16 cellular contexts compared by ENCODE assay signal in the genomic region with DNA sequence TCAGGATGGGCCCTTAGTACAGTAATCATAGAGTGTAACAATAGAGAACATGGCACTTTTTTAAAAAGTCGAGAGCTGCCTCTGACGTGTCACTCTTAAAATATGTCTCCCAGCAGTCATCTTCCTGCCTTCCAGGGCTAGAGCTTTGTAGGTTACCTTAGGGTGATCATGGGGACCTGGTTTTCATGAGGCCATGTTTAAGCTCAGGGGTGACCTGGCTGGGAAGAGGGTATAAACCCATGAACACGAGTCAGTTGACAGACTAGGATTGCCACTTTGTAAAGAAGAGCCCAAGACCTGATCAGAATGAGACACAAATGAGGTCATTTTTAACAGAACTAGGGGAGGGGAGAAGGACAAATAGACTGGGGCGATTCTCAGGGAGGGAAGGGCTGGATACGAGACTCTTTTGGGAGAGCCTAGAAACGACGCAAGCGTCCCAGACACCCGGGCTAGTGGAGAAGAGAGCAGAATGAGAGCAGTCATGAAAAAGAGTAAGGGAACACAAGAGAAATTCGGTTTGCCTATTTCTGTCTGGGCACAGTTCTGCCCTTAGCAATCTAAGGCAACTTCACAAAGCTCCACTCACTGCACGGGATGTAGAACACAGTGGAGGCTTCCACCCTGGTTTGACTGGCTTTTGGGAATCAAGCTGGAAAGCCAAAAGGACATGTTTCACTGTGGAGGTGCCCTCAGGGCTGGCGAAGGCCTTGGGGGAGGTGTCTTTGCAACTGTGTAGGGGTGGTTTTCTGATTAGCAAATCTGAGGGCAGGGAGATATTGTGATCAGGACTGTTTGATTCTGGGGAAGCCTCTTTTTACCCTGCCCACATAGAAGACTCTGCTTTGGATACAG. TPM values are rescaled to one million over a fixed set of nuclear protein-coding genes. Genes with fewer than 3 reads are reported as not detected.
DNase-seq lines count a peak whose midpoint lies in the region; ATAC-seq and TF ChIP-seq lines count a peak whose summit lies in the region.
"Had no signal": no experiment of that assay in that cellular context is flagged by ENCODE, and none has a peak within 500 bp of the region (broad histone marks: within the 10 kb centered on the region; RNA-seq: fewer than 3 reads in every experiment).

No MANE protein-coding gene starts in this region.

- peak overlapping the region in 6 of 10 donors; percentile 8 to 58 (median 31) for H3K4me3 Mint-ChIP-seq in naive thymus-derived CD8-positive, alpha-beta T cell

- peaks cover 28% of the 10 kb centered on the region for H3K79me2 ChIP-seq in SK-N-SH (ENCODE audit: insufficient read depth)

- DNase-seq in SK-N-SH (no peak), colonic mucosa (no peak), uterus (no peak), T-helper 2 cell (no peak), iPS-NIHi11 (ENCODE audit: low spot score) (no peak)
- no peak for DNase-seq in naive thymus-derived CD8-positive, alpha-beta T cell
- DNase-seq: 8988T; activated CD4-positive, alpha-beta T cell treated with anti-CD3 and anti-CD28 coated beads for 48 hours; central memory CD4-positive, alpha-beta T cell; DMS153; NCI-H748 treated with DMSO at 0.1 percent for 48 hours; pancreas; stimulated activated naive CD8-positive, alpha-beta T cell treated with anti-CD3 and anti-CD28 coated beads, Interleukin-15, Interleukin-2, amounts not matched to agents 100 U/mL and 50 U/mL, for 24 hours had no signal

- H3K9me3 ChIP-seq in SK-N-SH (no peaks in the 10 kb centered on the region), colonic mucosa (no peaks in the 10 kb centered on the region), uterus (no peaks in the 10 kb centered on the region)
- H3K9me3 ChIP-seq: pancreas, SJCRH30 had no signal

- TF ChIP-seq POLR2A in uterus (IDR thresholded peaks at IDR 0.05): no peak

- H3K27ac Mint-ChIP-seq in naive thymus-derived CD8-positive, alpha-beta T cell: peak overlapping the region in 1 of 10 donors; percentile 11

- H3K4me1 Mint-ChIP-seq in naive thymus-derived CD8-positive, alpha-beta T cell: peaks cover 2 to 35% (median 17%) of the 10 kb centered on the region in 4 donors

- TF ChIP-seq RAD21 in SK-N-SH (IDR thresholded peaks at IDR 0.05; ENCODE audit: low read length): no peak

- H3K36me3 ChIP-seq in SK-N-SH (replicated peaks in 1 of 2; ENCODE audit: control insufficient read depth in 1 of 2, insufficient read depth in 2 of 2, low read length in 1 of 2) (no peaks in the 10 kb centered on the region), colonic mucosa (no peaks in the 10 kb centered on the region), uterus (no peaks in the 10 kb centered on the region)
- H3K36me3 ChIP-seq: pancreas, SJCRH30 had no signal

- intact Hi-C loops in colonic mucosa (cut with DNase I): loop anchor here (10.0 kb wide), 1 partner anchor 82 kb away; no protein-coding TSS in a partner anchor
- intact Hi-C loops in uterus (cut with DNase I; ENCODE audit: low total_unique reads): no loop called here

- CTCF ChIA-PET in SK-N-SH (lab: Yijun Ruan, JAX): no interaction called here

- H3K27me3 Mint-ChIP-seq in naive thymus-derived CD8-positive, alpha-beta T cell: peaks cover 27 to 72% (median 51%) of the 10 kb centered on the region in 5 donors

- H3F3A ChIP-seq in SK-N-SH (replicated peaks; ENCODE audit: insufficient read depth): peaks cover 11% of the 10 kb centered on the region

- no peak for TF ChIP-seq EP300 in SK-N-SH (IDR thresholded peaks at IDR 0.05; ENCODE audit: borderline replicate concordance in 1 of 2, low read depth in 1 of 2, low read length in 1 of 2)

- H3K4me1 ChIP-seq in SK-N-SH (ENCODE audit: control insufficient read depth in 1 of 2, insufficient read depth in 2 of 2, low read depth in 1 of 2, low read length in 1 of 2) (peaks cover 0 to 8% of the 10 kb centered on the region in 2 experiments; a peak in 2 of 4 replicates), colonic mucosa (peaks cover 5% of the 10 kb centered on the region), uterus (no peaks in the 10 kb centered on the region)
- H3K4me1 ChIP-seq: pancreas, SJCRH30 had no signal

- H3K27ac ChIP-seq in SK-N-SH (ENCODE audit: low read depth in 2 of 2, low read length in 1 of 2): peak overlapping the region in 1 of 2 experiments; percentile 8; a peak in 1 of 4 replicates
- peak overlapping the region; percentile 51 for H3K27ac ChIP-seq in colonic mucosa
- peak overlapping the region; percentile 97 to 98 for H3K27ac ChIP-seq in uterus
- H3K27ac ChIP-seq: SJCRH30 had no signal

- no peak overlapping the region for H3K4me2 ChIP-seq in SK-N-SH

- H3K9me3 Mint-ChIP-seq in naive thymus-derived CD8-positive, alpha-beta T cell: no peaks in the 10 kb centered on the region

- TF ChIP-seq CTCF in SK-N-SH (IDR thresholded peaks at IDR 0.05): no peak
- no peak for TF ChIP-seq CTCF in colonic mucosa (IDR thresholded peaks at IDR 0.05)
- no peak for TF ChIP-seq CTCF in uterus (IDR thresholded peaks at IDR 0.05)

- POLR2A ChIA-PET in SK-N-SH (lab: Yijun Ruan, JAX): no interaction called here
- POLR2A ChIA-PET in naive thymus-derived CD8-positive, alpha-beta T cell (lab: Charles Lee): no interaction called here

- H3K36me3 Mint-ChIP-seq in naive thymus-derived CD8-positive, alpha-beta T cell: peaks cover 0 to 2% (median 0%) of the 10 kb centered on the region in 3 donors

- H3K9me2 ChIP-seq in SK-N-SH: no peaks in the 10 kb centered on the region

- H3K27me3 ChIP-seq in SK-N-SH (ENCODE audit: insufficient read depth) (no peaks in the 10 kb centered on the region), colonic mucosa (peaks cover 10% of the 10 kb centered on the region), uterus (no peaks in the 10 kb centered on the region)
- H3K27me3 ChIP-seq: pancreas, SJCRH30 had no signal

- no peak; the same call in 2 of the 3 replicates for ATAC-seq in SK-N-SH treated with all-trans-retinoic acid at 6 μM for 48 hours
- ATAC-seq in naive thymus-derived CD8-positive, alpha-beta T cell: no peak
- ATAC-seq in GM18870 (IDR thresholded peaks at IDR 0.05; ENCODE audit: unreplicated experiment): no peak
- ATAC-seq: stimulated activated naive CD8-positive, alpha-beta T cell treated with anti-CD3 and anti-CD28 coated beads, Interleukin-15, Interleukin-2, amounts not matched to agents 100 U/mL and 50 U/mL, for 24 hours had no signal

- no peaks in the 10 kb centered on the region for H4K20me1 ChIP-seq in SK-N-SH (ENCODE audit: insufficient read depth)

- no peak overlapping the region for H3K4me3 ChIP-seq in SK-N-SH (ENCODE audit: low read depth in 2 of 2, low read length in 1 of 2)
- H3K4me3 ChIP-seq in colonic mucosa: no peak overlapping the region
- no peak overlapping the region for H3K4me3 ChIP-seq in uterus
- H3K4me3 ChIP-seq: pancreas, SJCRH30 had no signal

- H2AFZ ChIP-seq in SK-N-SH (ENCODE audit: low read depth): peak overlapping the region; percentile 48; the same call in 1 of the 2 replicates

- WGBS in SK-N-SH (ENCODE audit: low lambda C conversion rate): 89% methylated on average over 12 of the region's 12 CpGs

- H3K9ac ChIP-seq in SK-N-SH (no peak overlapping the region), colonic mucosa (ENCODE audit: low read depth in 2 of 2, low read length in 2 of 2) (no peak overlapping the region)

TF ChIP-seq in SK-N-SH, 30 proteins besides CTCF, POLR2A, EP300 and RAD21:
- TF ChIP-seq FOSL2 (IDR thresholded peaks at IDR 0.05; ENCODE audit: borderline replicate concordance, low read depth) (no peak), RFX5 (IDR thresholded peaks at IDR 0.05; ENCODE audit: low read length) (no peak), NFIC (IDR thresholded peaks at IDR 0.05; ENCODE audit: borderline replicate concordance) (no peak), MXI1 (IDR thresholded peaks at IDR 0.05; ENCODE audit: low read depth, low read length) (no peak), SIN3A (IDR thresholded peaks at IDR 0.05; ENCODE audit: borderline replicate concordance, low read depth, low read length) (no peak), FOXJ3 (CRISPR knock-in tag; IDR thresholded peaks at IDR 0.05) (no peak)

TF ChIP-seq in SK-N-SH treated with all-trans-retinoic acid at 6 μM for 48 hours, 23 proteins besides CTCF, POLR2A, EP300 and RAD21:
- TF ChIP-seq PPARA (CRISPR knock-in tag; IDR thresholded peaks at IDR 0.05; ENCODE audit: borderline replicate concordance) (no peak), ARNTL (CRISPR knock-in tag; IDR thresholded peaks at IDR 0.05; ENCODE audit: borderline replicate concordance, low read depth) (no peak)
- TF ChIP-seq, protein P1, sequence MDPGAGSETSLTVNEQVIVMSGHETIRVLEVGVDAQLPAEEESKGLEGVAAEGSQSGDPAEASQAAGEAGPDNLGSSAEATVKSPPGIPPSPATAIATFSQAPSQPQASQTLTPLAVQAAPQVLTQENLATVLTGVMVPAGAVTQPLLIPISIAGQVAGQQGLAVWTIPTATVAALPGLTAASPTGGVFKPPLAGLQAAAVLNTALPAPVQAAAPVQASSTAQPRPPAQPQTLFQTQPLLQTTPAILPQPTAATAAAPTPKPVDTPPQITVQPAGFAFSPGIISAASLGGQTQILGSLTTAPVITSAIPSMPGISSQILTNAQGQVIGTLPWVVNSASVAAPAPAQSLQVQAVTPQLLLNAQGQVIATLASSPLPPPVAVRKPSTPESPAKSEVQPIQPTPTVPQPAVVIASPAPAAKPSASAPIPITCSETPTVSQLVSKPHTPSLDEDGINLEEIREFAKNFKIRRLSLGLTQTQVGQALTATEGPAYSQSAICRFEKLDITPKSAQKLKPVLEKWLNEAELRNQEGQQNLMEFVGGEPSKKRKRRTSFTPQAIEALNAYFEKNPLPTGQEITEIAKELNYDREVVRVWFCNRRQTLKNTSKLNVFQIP (CRISPR knock-in tag; IDR thresholded peaks at IDR 0.05; ENCODE audit: borderline replicate concordance, low read depth): no peak

RNA-seq across cellular contexts. Expression of a gene that starts 1.8 kb away (rescaled TPM):
- 22.4 and 23.0 TPM in 2 replicates for polyA plus RNA-seq in SK-N-SH (2012; rRNA removed)
- 30.5 and 34.5 TPM in 2 replicates for polyA plus RNA-seq in SK-N-SH (2012; cell fraction: cytosol; rRNA removed)
- 17.8 and 28.6 TPM in 2 replicates for polyA plus RNA-seq in SK-N-SH (2012; cell fraction: nucleus; rRNA removed)
- total RNA-seq in colonic mucosa: 10 to 100 TPM in 1 of 2 donors, 1 to 10 TPM in 1; 4.7 to 16.0 TPM
- total RNA-seq in naive thymus-derived CD8-positive, alpha-beta T cell: 1 to 10 TPM; 1.2 to 2.2 TPM
- polyA plus RNA-seq in naive thymus-derived CD8-positive, alpha-beta T cell: 1 to 10 TPM in 2 of 3 donors, under 1 TPM in 1; 0.74 to 1.4 (median 1.3) TPM
- 10 to 100 TPM; 22.9 to 98.1 (median 34.3) TPM for total RNA-seq in uterus
